ENCODE assay signal across 8 cellular contexts in genomic region chr4:127880764-127881564, GRCh38. TPM values are rescaled to one million over a fixed set of nuclear protein-coding genes. Genes with fewer than 3 reads are reported as not detected.
DNase-seq lines count a peak whose midpoint lies in the region; ATAC-seq and TF ChIP-seq lines count a peak whose summit lies in the region.

Gene PLK4 (plus strand): TSS chr4:127880893. CDS start chr4:127881135, 242 bp downstream.

- peaks cover 0 to 3% of the 10 kb centered on the region in 2 donors for H3K36me3 ChIP-seq in left lung

- H3K9me3 ChIP-seq in CD4-positive, alpha-beta T cell (ENCODE audit: control insufficient read depth, low read length) = no peaks in the 10 kb centered on the region
- no peaks in the 10 kb centered on the region for H3K9me3 ChIP-seq in left lung

- no peak for TF ChIP-seq CTCF in CD4-positive, alpha-beta T cell (IDR thresholded peaks at IDR 0.05)
- TF ChIP-seq CTCF in left lung (IDR thresholded peaks at IDR 0.05) = no peak

- H3K27me3 Mint-ChIP-seq in CD4-positive, alpha-beta T cell = no peaks in the 10 kb centered on the region

- peaks cover 29% of the 10 kb centered on the region for H3K4me1 Mint-ChIP-seq in CD4-positive, alpha-beta T cell (ENCODE audit: low read depth)

- peaks cover 0 to 15% of the 10 kb centered on the region in 2 donors for H3K4me1 ChIP-seq in left lung

- peak within 1 kb of the TSS; percentile 99 for H3K27ac Mint-ChIP-seq in CD4-positive, alpha-beta T cell

- intact Hi-C loops in CD4-positive, alpha-beta T cell (cut with DNase I, micrococcal nuclease) = loop anchor here (1.0 to 5.0 kb wide), 6 partner anchors 84 to 1216 kb away; partner anchors contain the start of genes ABHD18 (in 2 of the 2), MFSD8 (in 2 of the 2), C4orf33 (in 1 of the 2) and LARP1B (in 1 of the 2)
- intact Hi-C loops in left lung (cut with DNase I) = no loop called here

- no peaks in the 10 kb centered on the region for H3K9me3 Mint-ChIP-seq in CD4-positive, alpha-beta T cell

- peak within 1 kb of the TSS; percentile 83 to 84 for H3K4me3 ChIP-seq in left lung

- peak; percentile 86 to 94 (median 92) for DNase-seq in CD4-positive, alpha-beta T cell
- peak; percentile 96 for DNase-seq in NCI-H82 (lab: John Stamatoyannopoulos, UW)
- DNase-seq in activated CD4-positive, alpha-beta T cell treated with anti-CD3 and anti-CD28 coated beads, Interleukin-2, amount 50 U/mL, for 4 hours = peak; percentile 88 to 92
- DNase-seq in dermis microvascular lymphatic vessel endothelial cell (ENCODE audit: low read depth in 2 of 2) = peak; percentile 87 to 93
- DNase-seq in left lung = peak; percentile 97 to 98
- DNase-seq in stimulated activated CD4-positive, alpha-beta T cell treated with anti-CD3 and anti-CD28 coated beads, Interleukin-2, amount 100 ng/mL, for 4 hours (ENCODE audit: low read depth) = peak; percentile 90

- peak within 1 kb of the TSS; percentile 73 for H3K27ac ChIP-seq in CD4-positive, alpha-beta T cell (ENCODE audit: low read depth, low read length)
- peak within 1 kb of the TSS; percentile 80 to 91 for H3K27ac ChIP-seq in left lung

- no peaks in the 10 kb centered on the region for H3K27me3 ChIP-seq in CD4-positive, alpha-beta T cell (ENCODE audit: control insufficient read depth, insufficient read depth, low read length)
- H3K27me3 ChIP-seq in left lung = no peaks in the 10 kb centered on the region

- ATAC-seq in CD4-positive, alpha-beta T cell (ENCODE audit: poor library complexity) = peak; percentile 89
- peak; percentile 92 for ATAC-seq in GM19452 (IDR thresholded peaks at IDR 0.05; ENCODE audit: unreplicated experiment)
- peak; percentile 85 for ATAC-seq in HG03575 (IDR thresholded peaks at IDR 0.05; ENCODE audit: extremely low read depth, insufficient number of reproducible peaks, low FRiP score, unreplicated experiment)
- ATAC-seq in left lung = peak; percentile 95

- H3K4me3 Mint-ChIP-seq in CD4-positive, alpha-beta T cell = peak within 1 kb of the TSS; percentile 95

- POLR2A ChIA-PET in CD4-positive, alpha-beta T cell (lab: Charles Lee) = interaction anchor here (0.6 to 3.2 kb wide), 5 partner anchors 11 to 929 kb away, joined by 3 to 40 read pairs (median 3); partner anchors contain the start of genes ABHD18, LARP1B and MFSD8

- CTCF ChIA-PET in CD4-positive, alpha-beta T cell (lab: Charles Lee) = no interaction called here

- H3K36me3 Mint-ChIP-seq in CD4-positive, alpha-beta T cell (ENCODE audit: low read depth) = peaks cover 13% of the 10 kb centered on the region

RNA-seq across cellular contexts. Expression of gene PLK4, which starts in this region (rescaled TPM):
- total RNA-seq in CD4-positive, alpha-beta T cell = 1 to 10 TPM; 2.7 to 3.4 TPM
- total RNA-seq in dermis microvascular lymphatic vessel endothelial cell (7.6 and 13.7 TPM in 2 replicates), left lung (1 to 10 TPM; 4.7 to 5.8 TPM)

Comparison
In these comparisons a context has a peak if more than half of its experiments do, and no peak if none do; other contexts are left out.
1. Peak in every context shown above with its lines: DNase-seq, ATAC-seq, H3K4me3 ChIP-seq and H3K27ac ChIP-seq.
2. intact Hi-C loops: an anchor here in CD4-positive, alpha-beta T cell (1.0 to 5.0 kb wide); none called in left lung.